12 cellular contexts compared by ENCODE assay signal in genomic region chr6:42407379-42407778, GRCh38. TPM values are rescaled to one million over a fixed set of nuclear protein-coding genes. Genes with fewer than 3 reads are reported as not detected.
A peak's percentile ranks its signal among the peaks of the same experiment; 100 is the strongest.
DNase-seq lines count a peak whose midpoint lies in the region; ATAC-seq and TF ChIP-seq lines count a peak whose summit lies in the region.
"Had no signal": no experiment of that assay in that cellular context is flagged by ENCODE, and none has a peak within 500 bp of the region (broad histone marks: within the 10 kb centered on the region; RNA-seq: fewer than 3 reads in every experiment).

No MANE protein-coding gene starts in this region.

- H3K4me3 ChIP-seq in fibroblast of lung (replicated peaks in 1 of 4; ENCODE audit: control extremely low read depth in 1 of 4, insufficient read depth in 1 of 4, low read depth in 3 of 4, low read length in 4 of 4) (no peak overlapping the region), smooth muscle cell (no peak overlapping the region)

- H3K36me3 ChIP-seq in fibroblast of lung (ENCODE audit: control insufficient read depth, insufficient read depth, low read length): no peaks in the 10 kb centered on the region
- H3K36me3 ChIP-seq in smooth muscle cell (ENCODE audit: low read depth): no peaks in the 10 kb centered on the region

- no peak for ATAC-seq in GM21717 (IDR thresholded peaks at IDR 0.05; ENCODE audit: unreplicated experiment)

- CTCF ChIA-PET in activated CD4-positive, alpha-beta T cell treated with anti-CD3 and anti-CD28 coated beads, Interleukin-2, amount 10 ng/mL, durations not matched to agents 7 days and 5 days (lab: Charles Lee): interaction anchor here (0.6 to 1.4 kb wide), 4 partner anchors 8 to 183 kb away, joined by 3 read pairs; no protein-coding TSS in a partner anchor

- no peak overlapping the region for H3K4me3 Mint-ChIP-seq in activated CD4-positive, alpha-beta T cell treated with anti-CD3 and anti-CD28 coated beads, Interleukin-2, amount 10 ng/mL, durations not matched to agents 7 days and 5 days
- peak overlapping the region; percentile 19 for H3K4me3 Mint-ChIP-seq in T-helper 1 cell treated with Interleukin-12 subunit alpha and Interleukin-12 subunit beta and Interleukin-4 antibody, amounts not matched to agents 30 μg/mL and 1 μg/mL, for 36 hours
- H3K4me3 Mint-ChIP-seq: naive B cell had no signal

- H3K4me1 Mint-ChIP-seq in activated CD4-positive, alpha-beta T cell treated with anti-CD3 and anti-CD28 coated beads, Interleukin-2, amount 10 ng/mL, durations not matched to agents 7 days and 5 days: peaks cover 65% of the 10 kb centered on the region
- H3K4me1 Mint-ChIP-seq in T-helper 1 cell treated with Interleukin-12 subunit alpha and Interleukin-12 subunit beta and Interleukin-4 antibody, amounts not matched to agents 30 μg/mL and 1 μg/mL, for 36 hours (ENCODE audit: low read depth): peaks cover 62% of the 10 kb centered on the region

- peak overlapping the region; percentile 66 for H3K27ac ChIP-seq in fibroblast of lung (ENCODE audit: insufficient read depth, low read length)
- H3K27ac ChIP-seq in smooth muscle cell (ENCODE audit: low read depth): peak overlapping the region; percentile 40

- 51% methylated on average over 8 of the region's 8 CpGs for WGBS in smooth muscle cell (ENCODE audit: low lambda C conversion rate)

- peak overlapping the region; percentile 27 for H3K27ac Mint-ChIP-seq in activated CD4-positive, alpha-beta T cell treated with anti-CD3 and anti-CD28 coated beads, Interleukin-2, amount 10 ng/mL, durations not matched to agents 7 days and 5 days
- H3K27ac Mint-ChIP-seq in T-helper 1 cell treated with Interleukin-12 subunit alpha and Interleukin-12 subunit beta and Interleukin-4 antibody, amounts not matched to agents 30 μg/mL and 1 μg/mL, for 36 hours: peak overlapping the region; percentile 7
- H3K27ac Mint-ChIP-seq: naive B cell had no signal

- peak overlapping the region; percentile 34 for H3K4me2 ChIP-seq in fibroblast of lung (ENCODE audit: extremely low read depth, insufficient read depth, low read length)
- peak overlapping the region; percentile 23 for H3K4me2 ChIP-seq in smooth muscle cell

- H3K79me2 ChIP-seq in fibroblast of lung (ENCODE audit: control insufficient read depth, insufficient read depth, low read length) (peaks cover 61% of the 10 kb centered on the region), smooth muscle cell (ENCODE audit: low read depth) (peaks cover 2% of the 10 kb centered on the region)

- peaks cover 22% of the 10 kb centered on the region for H3K36me3 Mint-ChIP-seq in activated CD4-positive, alpha-beta T cell treated with anti-CD3 and anti-CD28 coated beads, Interleukin-2, amount 10 ng/mL, durations not matched to agents 7 days and 5 days (ENCODE audit: low read depth)
- H3K36me3 Mint-ChIP-seq in T-helper 1 cell treated with Interleukin-12 subunit alpha and Interleukin-12 subunit beta and Interleukin-4 antibody, amounts not matched to agents 30 μg/mL and 1 μg/mL, for 36 hours (ENCODE audit: low read depth): peaks cover 31% of the 10 kb centered on the region
- H3K36me3 Mint-ChIP-seq: naive B cell had no signal

- DNase-seq in activated CD4-positive, alpha-beta T cell treated with anti-CD3 and anti-CD28 coated beads, Interleukin-2, amount 10 ng/mL, durations not matched to agents 7 days and 5 days: no peak
- DNase-seq in activated CD4-positive, alpha-beta T cell treated with anti-CD3 and anti-CD28 coated beads, Interleukin-2, amount 50 U/mL, for 4 hours: no peak
- DNase-seq in fibroblast of lung (ENCODE audit: low read depth in 2 of 2) (peak; percentile 84 to 97), smooth muscle cell (lab: John Stamatoyannopoulos, UW; ENCODE audit: unreplicated experiment) (no peak), cerebellar nuclear complex (lab: John Stamatoyannopoulos, UW) (no peak), kidney glomerular epithelial cell (lab: John Stamatoyannopoulos, UW) (no peak)
- DNase-seq: ACHN, naive B cell, NCI-H2107, T-helper 9 cell had no signal

- H3K27me3 ChIP-seq in fibroblast of lung (ENCODE audit: control insufficient read depth, insufficient read depth, low read length) (no peaks in the 10 kb centered on the region), smooth muscle cell (ENCODE audit: low read depth) (no peaks in the 10 kb centered on the region)

- no peaks in the 10 kb centered on the region for H3K27me3 Mint-ChIP-seq in activated CD4-positive, alpha-beta T cell treated with anti-CD3 and anti-CD28 coated beads, Interleukin-2, amount 10 ng/mL, durations not matched to agents 7 days and 5 days
- no peaks in the 10 kb centered on the region for H3K27me3 Mint-ChIP-seq in T-helper 1 cell treated with Interleukin-12 subunit alpha and Interleukin-12 subunit beta and Interleukin-4 antibody, amounts not matched to agents 30 μg/mL and 1 μg/mL, for 36 hours (ENCODE audit: low read depth)

- TF ChIP-seq CTCF in fibroblast of lung (conservative IDR thresholded peaks at IDR 0.05 in 1 of 2, IDR thresholded peaks at IDR 0.05 in 1 of 2; ENCODE audit: low read depth in 1 of 2, low read length in 2 of 2) (no peak), smooth muscle cell (IDR thresholded peaks at IDR 0.05; ENCODE audit: borderline replicate concordance, insufficient read depth, poor library complexity, severe bottlenecking) (no peak)

- peaks cover 26% of the 10 kb centered on the region for H3K4me1 ChIP-seq in fibroblast of lung (ENCODE audit: control insufficient read depth, extremely low read depth, insufficient read depth, low read length)
- peaks cover 24% of the 10 kb centered on the region for H3K4me1 ChIP-seq in smooth muscle cell (ENCODE audit: low read depth)

- no peak overlapping the region for H2AFZ ChIP-seq in fibroblast of lung (ENCODE audit: low read length)
- H2AFZ ChIP-seq in smooth muscle cell (ENCODE audit: low read depth): no peak overlapping the region

- H3K9me3 Mint-ChIP-seq in activated CD4-positive, alpha-beta T cell treated with anti-CD3 and anti-CD28 coated beads, Interleukin-2, amount 10 ng/mL, durations not matched to agents 7 days and 5 days: no peaks in the 10 kb centered on the region
- no peaks in the 10 kb centered on the region for H3K9me3 Mint-ChIP-seq in T-helper 1 cell treated with Interleukin-12 subunit alpha and Interleukin-12 subunit beta and Interleukin-4 antibody, amounts not matched to agents 30 μg/mL and 1 μg/mL, for 36 hours
- H3K9me3 Mint-ChIP-seq: naive B cell had no signal

- peaks cover 4% of the 10 kb centered on the region for H3F3A ChIP-seq in smooth muscle cell (ENCODE audit: low read depth)

- POLR2A ChIA-PET in activated CD4-positive, alpha-beta T cell treated with anti-CD3 and anti-CD28 coated beads, Interleukin-2, amount 10 ng/mL, durations not matched to agents 7 days and 5 days (lab: Charles Lee): no interaction called here

- H3K9me3 ChIP-seq in fibroblast of lung (ENCODE audit: control insufficient read depth, insufficient read depth, low read depth, low read length) (no peaks in the 10 kb centered on the region), smooth muscle cell (replicated peaks; ENCODE audit: low read depth) (no peaks in the 10 kb centered on the region)

- no peak overlapping the region for H3K9ac ChIP-seq in fibroblast of lung (ENCODE audit: insufficient read depth, low read length)
- H3K9ac ChIP-seq in smooth muscle cell (ENCODE audit: low read depth): no peak overlapping the region

- H4K20me1 ChIP-seq in fibroblast of lung (ENCODE audit: control insufficient read depth, extremely low read depth, insufficient read depth, low read length): no peaks in the 10 kb centered on the region
- H4K20me1 ChIP-seq in smooth muscle cell (ENCODE audit: low read depth): peaks cover 4% of the 10 kb centered on the region

RNA-seq across cellular contexts. Expression of gene TRERF1, which starts 44.3 kb away (rescaled TPM):
- total RNA-seq in activated CD4-positive, alpha-beta T cell treated with anti-CD3 and anti-CD28 coated beads, Interleukin-2, amount 10 ng/mL, durations not matched to agents 7 days and 5 days: 10 to 100 TPM; 18.6 to 20.3 TPM
- total RNA-seq in fibroblast of lung (4.1 and 8.3 TPM in 2 replicates), smooth muscle cell (3.5 and 3.7 TPM in 2 replicates)
- polyA plus RNA-seq in fibroblast of lung (6.3 and 8.1 TPM in 2 replicates), smooth muscle cell (4.5 and 5.3 TPM in 2 replicates)
- 9.2 and 9.6 TPM in 2 replicates for polyA plus RNA-seq in fibroblast of lung (2012)
- polyA minus RNA-seq in fibroblast of lung (ENCODE audit: low replicate concordance): 19.2 and 33.8 TPM in 2 replicates

Comparison
In these comparisons a context has a peak if more than half of its experiments do, and no peak if none do; other contexts are left out.
1. DNase-seq: peak in fibroblast of lung (2 of 2); none in activated CD4-positive, alpha-beta T cell treated with anti-CD3 and anti-CD28 coated beads, Interleukin-2, amount 10 ng/mL, durations not matched to agents 7 days and 5 days (single experiment), activated CD4-positive, alpha-beta T cell treated with anti-CD3 and anti-CD28 coated beads, Interleukin-2, amount 50 U/mL, for 4 hours (0 of 2), smooth muscle cell (single experiment), cerebellar nuclear complex (0 of 2) and kidney glomerular epithelial cell (single experiment).